In genomic region chr6:91611190-91611589, GRCh38 we compare ENCODE assay signal across 1 cellular context.
TF ChIP-seq lines count a peak whose summit lies in the region.

No MANE protein-coding gene starts in this region.

TF ChIP-seq in HepG2, 621 proteins besides CTCF, POLR2A, EP300 and RAD21 (continued from another document):
- TF ChIP-seq SNAPC4 (CRISPR knock-in tag; IDR thresholded peaks at IDR 0.05): no peak
